ENCODE assay signal across 20 cellular contexts in genomic region chr6:131976545-131977061, GRCh38. TPM values are rescaled to one million over a fixed set of nuclear protein-coding genes. Genes with fewer than 3 reads are reported as not detected.
DNase-seq lines count a peak whose midpoint lies in the region; ATAC-seq and TF ChIP-seq lines count a peak whose summit lies in the region.
"Had no signal": no experiment of that assay in that cellular context is flagged by ENCODE, and none has a peak within 500 bp of the region (broad histone marks: within the 10 kb centered on the region; RNA-seq: fewer than 3 reads in every experiment).

No MANE protein-coding gene starts in this region.

- DNase-seq in OCI-M1 (lab: John Stamatoyannopoulos, UW) (peak; percentile 33), chondrocyte (ENCODE audit: low spot score) (no peak), left kidney (ENCODE audit: low read depth, low spot score) (peak; percentile 18), glutamatergic neuron (no peak), GOT3 (lab: John Stamatoyannopoulos, UW) (no peak)
- no peak for DNase-seq in activated naive CD4-positive, alpha-beta T cell treated with anti-CD3 and anti-CD28 coated beads, Interleukin-2, amount 10 ng/mL, durations not matched to agents 7 days and 5 days
- DNase-seq: activated CD8-positive, alpha-beta memory T cell treated with anti-CD3 and anti-CD28 coated beads, Interleukin-2, amount 50 U/mL, for 4 hours; CD8-positive, alpha-beta memory T cell; effector CD8-positive, alpha-beta T cell; HFFc6; NCI-H1048; psoas muscle; SHP77 treated with DMSO at 0.1 percent for 48 hours; stomach; T-helper 2 cell had no signal

- no peak overlapping the region for H3K4me3 ChIP-seq in ACC112 (ENCODE audit: low read depth, low read length)
- H3K4me3 ChIP-seq: cardiac muscle cell, psoas muscle, stomach had no signal

- TF ChIP-seq CTCF in chondrocyte (IDR thresholded peaks at IDR 0.05) = no peak
- no peak for TF ChIP-seq CTCF in glutamatergic neuron (IDR thresholded peaks at IDR 0.05; ENCODE audit: partially characterized antibody, unreplicated experiment)

- H3K79me2 ChIP-seq in ACC112 (ENCODE audit: control insufficient read depth, insufficient read depth, low read length, unreplicated experiment) = no peaks in the 10 kb centered on the region

- H3K4me1 Mint-ChIP-seq in chondrocyte (ENCODE audit: low read depth) (peaks cover 57% of the 10 kb centered on the region), glutamatergic neuron (ENCODE audit: low read depth, unreplicated experiment) (no peaks in the 10 kb centered on the region)
- H3K4me1 Mint-ChIP-seq in activated naive CD4-positive, alpha-beta T cell treated with anti-CD3 and anti-CD28 coated beads, Interleukin-2, amount 10 ng/mL, durations not matched to agents 7 days and 5 days = no peaks in the 10 kb centered on the region
- H3K4me1 Mint-ChIP-seq: CD8-positive, alpha-beta memory T cell; memory B cell had no signal

- CTCF ChIA-PET in activated naive CD4-positive, alpha-beta T cell treated with anti-CD3 and anti-CD28 coated beads, Interleukin-2, amount 10 ng/mL, durations not matched to agents 7 days and 5 days (lab: Charles Lee) = no interaction called here

- H3K36me3 Mint-ChIP-seq in chondrocyte (ENCODE audit: low read depth) = no peaks in the 10 kb centered on the region
- H3K36me3 Mint-ChIP-seq in glutamatergic neuron (ENCODE audit: unreplicated experiment) = no peaks in the 10 kb centered on the region
- H3K36me3 Mint-ChIP-seq in activated naive CD4-positive, alpha-beta T cell treated with anti-CD3 and anti-CD28 coated beads, Interleukin-2, amount 10 ng/mL, durations not matched to agents 7 days and 5 days = no peaks in the 10 kb centered on the region
- H3K36me3 Mint-ChIP-seq: CD8-positive, alpha-beta memory T cell; memory B cell; natural killer cell treated with Interleukin-12 subunit alpha and Interleukin-12 subunit beta and Interleukin-15 and Interleukin-18, amount 100 ng/mL, for 72 hours had no signal

- H3K9me3 Mint-ChIP-seq in chondrocyte (ENCODE audit: low read depth) = no peaks in the 10 kb centered on the region
- no peaks in the 10 kb centered on the region for H3K9me3 Mint-ChIP-seq in glutamatergic neuron (ENCODE audit: unreplicated experiment)
- H3K9me3 Mint-ChIP-seq in activated naive CD4-positive, alpha-beta T cell treated with anti-CD3 and anti-CD28 coated beads, Interleukin-2, amount 10 ng/mL, durations not matched to agents 7 days and 5 days = no peaks in the 10 kb centered on the region
- H3K9me3 Mint-ChIP-seq: CD8-positive, alpha-beta memory T cell; HFFc6; memory B cell; natural killer cell treated with Interleukin-12 subunit alpha and Interleukin-12 subunit beta and Interleukin-15 and Interleukin-18, amount 100 ng/mL, for 72 hours had no signal

- H3K27ac ChIP-seq in ACC112 (ENCODE audit: low read depth, low read length) = peak overlapping the region; percentile 79
- H3K27ac ChIP-seq: cardiac muscle cell, psoas muscle, stomach had no signal

- H3K4me3 Mint-ChIP-seq in chondrocyte (ENCODE audit: unreplicated experiment) (no peak overlapping the region), glutamatergic neuron (ENCODE audit: unreplicated experiment) (no peak overlapping the region)
- H3K4me3 Mint-ChIP-seq in activated naive CD4-positive, alpha-beta T cell treated with anti-CD3 and anti-CD28 coated beads, Interleukin-2, amount 10 ng/mL, durations not matched to agents 7 days and 5 days = no peak overlapping the region
- H3K4me3 Mint-ChIP-seq: CD8-positive, alpha-beta memory T cell; HFFc6; memory B cell; natural killer cell treated with Interleukin-12 subunit alpha and Interleukin-12 subunit beta and Interleukin-15 and Interleukin-18, amount 100 ng/mL, for 72 hours had no signal

- no peaks in the 10 kb centered on the region for H3K27me3 ChIP-seq in ACC112 (ENCODE audit: insufficient read depth, low read length)
- H3K27me3 ChIP-seq: cardiac muscle cell, stomach had no signal

- H3K27me3 Mint-ChIP-seq in chondrocyte (ENCODE audit: low read depth) (no peaks in the 10 kb centered on the region), glutamatergic neuron (ENCODE audit: unreplicated experiment) (no peaks in the 10 kb centered on the region)
- no peaks in the 10 kb centered on the region for H3K27me3 Mint-ChIP-seq in activated naive CD4-positive, alpha-beta T cell treated with anti-CD3 and anti-CD28 coated beads, Interleukin-2, amount 10 ng/mL, durations not matched to agents 7 days and 5 days

- no peak for ATAC-seq in GM19023 (IDR thresholded peaks at IDR 0.05; ENCODE audit: unreplicated experiment)
- ATAC-seq: natural killer cell treated with Interleukin-12 subunit alpha and Interleukin-12 subunit beta and Interleukin-15 and Interleukin-18, amount 100 ng/mL, for 72 hours; psoas muscle had no signal

- no peak overlapping the region for H2AFZ ChIP-seq in ACC112 (ENCODE audit: low read length, unreplicated experiment)

- peaks cover 60% of the 10 kb centered on the region for H3K4me1 ChIP-seq in ACC112 (ENCODE audit: control insufficient read depth, insufficient read depth, low read length, unreplicated experiment)
- H3K4me1 ChIP-seq: psoas muscle had no signal

- no peaks in the 10 kb centered on the region for H3K36me3 ChIP-seq in ACC112 (ENCODE audit: insufficient read depth, low read length)
- H3K36me3 ChIP-seq: cardiac muscle cell, stomach had no signal

- H3K27ac Mint-ChIP-seq in chondrocyte (ENCODE audit: unreplicated experiment) = peak overlapping the region; percentile 70
- no peak overlapping the region for H3K27ac Mint-ChIP-seq in glutamatergic neuron (ENCODE audit: unreplicated experiment)
- no peak overlapping the region for H3K27ac Mint-ChIP-seq in activated naive CD4-positive, alpha-beta T cell treated with anti-CD3 and anti-CD28 coated beads, Interleukin-2, amount 10 ng/mL, durations not matched to agents 7 days and 5 days
- H3K27ac Mint-ChIP-seq: CD8-positive, alpha-beta memory T cell; HFFc6; memory B cell; natural killer cell treated with Interleukin-12 subunit alpha and Interleukin-12 subunit beta and Interleukin-15 and Interleukin-18, amount 100 ng/mL, for 72 hours had no signal

RNA-seq across cellular contexts. Expression of gene CCN2, which starts 25.4 kb away (rescaled TPM):
- total RNA-seq in chondrocyte = 1,296 to 1,346 TPM (median 1,334 TPM) in 3 replicates
- total RNA-seq in glutamatergic neuron (ENCODE audit: unreplicated experiment) = 1.2 TPM
- total RNA-seq: CD8-positive, alpha-beta memory T cell; natural killer cell treated with Interleukin-12 subunit alpha and Interleukin-12 subunit beta and Interleukin-15 and Interleukin-18, amount 100 ng/mL, for 72 hours had no signal

Comparison
In these comparisons a context has a peak if more than half of its experiments do, and no peak if none do; other contexts are left out.
1. DNase-seq: peak in OCI-M1 (single experiment) and left kidney (single experiment); none in chondrocyte (single experiment), glutamatergic neuron (single experiment), GOT3 (single experiment) and activated naive CD4-positive, alpha-beta T cell treated with anti-CD3 and anti-CD28 coated beads, Interleukin-2, amount 10 ng/mL, durations not matched to agents 7 days and 5 days (single experiment).
2. RNA of gene CCN2, which starts 25.4 kb away (total RNA-seq): 1,296 to 1,346 TPM in chondrocyte; 1.2 TPM in glutamatergic neuron (single experiment); every median in the first group is over 100 times any median in the second.